ENCODE assay signal across 16 cellular contexts in genomic region chr2:151855111-151855510, GRCh38.
"Had no signal": no experiment of that assay in that cellular context is flagged by ENCODE, and none has a peak within 500 bp of the region (broad histone marks: within the 10 kb centered on the region; RNA-seq: fewer than 3 reads in every experiment).

No MANE protein-coding gene starts in this region.

- H3K4me2 ChIP-seq: smooth muscle cell had no signal

- H3K27me3 Mint-ChIP-seq: activated CD8-positive, alpha-beta T cell treated with anti-CD3 and anti-CD28 coated beads for 36 hours; stimulated activated naive CD8-positive, alpha-beta T cell treated with anti-CD3 and anti-CD28 coated beads, Interleukin-15, Interleukin-2, amounts not matched to agents 100 ng/mL and 50 ng/mL, for 24 hours; type B pancreatic cell had no signal

- H3K9me3 ChIP-seq: adrenal gland, right lobe of liver had no signal

- H3K27ac Mint-ChIP-seq: activated CD8-positive, alpha-beta T cell treated with anti-CD3 and anti-CD28 coated beads for 36 hours; stimulated activated naive CD8-positive, alpha-beta T cell treated with anti-CD3 and anti-CD28 coated beads, Interleukin-15, Interleukin-2, amounts not matched to agents 100 ng/mL and 50 ng/mL, for 24 hours; type B pancreatic cell had no signal

- H3K9me3 Mint-ChIP-seq: activated CD8-positive, alpha-beta T cell treated with anti-CD3 and anti-CD28 coated beads for 36 hours; activated T-cell treated with anti-CD3 and anti-CD28 coated beads, Interleukin-2, amount 50 U/mL, for 4 hours; neural crest cell; stimulated activated naive CD8-positive, alpha-beta T cell treated with anti-CD3 and anti-CD28 coated beads, Interleukin-15, Interleukin-2, amounts not matched to agents 100 ng/mL and 50 ng/mL, for 24 hours; type B pancreatic cell had no signal

- H3K4me1 ChIP-seq: right lobe of liver had no signal

- H3K4me3 ChIP-seq: adrenal gland, cardiac muscle cell, right lobe of liver, smooth muscle cell had no signal

- H3K27me3 ChIP-seq: adrenal gland, cardiac muscle cell, right lobe of liver had no signal

- H3K27ac ChIP-seq: adrenal gland, cardiac muscle cell, right lobe of liver had no signal

- DNase-seq: activated CD8-positive, alpha-beta T cell treated with anti-CD3 and anti-CD28 coated beads for 36 hours; activated effector memory CD4-positive, alpha-beta T cell treated with Interleukin-2 at 50 U/mL for 16 hours; activated naive CD4-positive, alpha-beta T cell treated with anti-CD3 and anti-CD28 coated beads, Interleukin-2, amount 50 U/mL, for 16 hours; activated T-cell treated with anti-CD3 and anti-CD28 coated beads, Interleukin-2, amount 50 U/mL, for 4 hours; adrenal gland; islet precursor cell; right lobe of liver; stimulated activated CD4-positive, alpha-beta T cell treated with anti-CD3 and anti-CD28 coated beads, Interleukin-4, amount 100 ng/mL, for 4 hours; stimulated activated CD8-positive, alpha-beta memory T cell treated with anti-CD3 and anti-CD28 coated beads, Interleukin-4, amount 100 ng/mL, for 48 hours; T1000 had no signal

- H3K4me3 Mint-ChIP-seq: activated CD8-positive, alpha-beta T cell treated with anti-CD3 and anti-CD28 coated beads for 36 hours; activated T-cell treated with anti-CD3 and anti-CD28 coated beads, Interleukin-2, amount 50 U/mL, for 4 hours; neural crest cell; stimulated activated naive CD8-positive, alpha-beta T cell treated with anti-CD3 and anti-CD28 coated beads, Interleukin-15, Interleukin-2, amounts not matched to agents 100 ng/mL and 50 ng/mL, for 24 hours; type B pancreatic cell had no signal

- H3K36me3 ChIP-seq: adrenal gland, cardiac muscle cell, right lobe of liver had no signal

- H3K36me3 Mint-ChIP-seq: type B pancreatic cell had no signal

- ATAC-seq: activated CD8-positive, alpha-beta T cell treated with anti-CD3 and anti-CD28 coated beads for 36 hours; activated T-cell treated with anti-CD3 and anti-CD28 coated beads, Interleukin-2, amount 50 U/mL, for 4 hours; left lobe of liver; right lobe of liver had no signal
